27 cellular contexts compared by ENCODE assay signal in genomic region chr5:79499640-79500273, GRCh38.
"Had no signal": no experiment of that assay in that cellular context is flagged by ENCODE, and none has a peak within 500 bp of the region (broad histone marks: within the 10 kb centered on the region; RNA-seq: fewer than 3 reads in every experiment).

No MANE protein-coding gene starts in this region.

- H3K4me1 Mint-ChIP-seq: activated naive CD4-positive, alpha-beta T cell treated with anti-CD3 and anti-CD28 coated beads, Interleukin-2, amount 10 ng/mL, durations not matched to agents 7 days and 5 days; memory B cell had no signal

- H3K9me3 ChIP-seq: ascending aorta, esophagus squamous epithelium, left lung, prostate gland, right atrium auricular region, vagina had no signal

- H3K4me3 Mint-ChIP-seq: activated CD4-positive, alpha-beta T cell treated with anti-CD3 and anti-CD28 coated beads, Interleukin-2, amount 10 ng/mL, durations not matched to agents 24 days and 14 days; activated CD8-positive, alpha-beta T cell treated with anti-CD3 and anti-CD28 coated beads, Interleukin-2, amount 10 ng/mL, durations not matched to agents 7 days and 5 days; activated naive CD4-positive, alpha-beta T cell treated with anti-CD3 and anti-CD28 coated beads, Interleukin-2, amount 10 ng/mL, durations not matched to agents 7 days and 5 days; activated naive CD8-positive, alpha-beta T cell treated with anti-CD3 and anti-CD28 coated beads, Interleukin-2, amount 50 U/mL, for 24 hours; activated T-cell treated with anti-CD3 and anti-CD28 coated beads, Interleukin-2, amount 50 U/mL, for 24 hours; memory B cell; naive thymus-derived CD4-positive, alpha-beta T cell; neural progenitor cell had no signal

- H3K4me3 ChIP-seq: ascending aorta, esophagus squamous epithelium, left lung, neural progenitor cell, prostate gland, right atrium auricular region, vagina had no signal

- H3K27ac ChIP-seq: ascending aorta, esophagus squamous epithelium, foreskin keratinocyte, left lung, neural progenitor cell, prostate gland, vagina had no signal

- H3K4me1 ChIP-seq: ascending aorta, esophagus squamous epithelium, left lung, neural progenitor cell, prostate gland, vagina had no signal

- DNase-seq: activated CD4-positive, alpha-beta T cell treated with anti-CD3 and anti-CD28 coated beads, Interleukin-2, amount 10 ng/mL, durations not matched to agents 24 days and 14 days; activated CD4-positive, CD25-positive, alpha-beta regulatory T cell; activated CD8-positive, alpha-beta T cell treated with anti-CD3 and anti-CD28 coated beads, Interleukin-2, amount 10 ng/mL, durations not matched to agents 7 days and 5 days; activated effector memory CD4-positive, alpha-beta T cell treated with Interleukin-2 at 50 U/mL for 16 hours; activated naive CD4-positive, alpha-beta T cell treated with anti-CD3 and anti-CD28 coated beads, Interleukin-2, amount 10 ng/mL, durations not matched to agents 7 days and 5 days; activated naive CD8-positive, alpha-beta T cell treated with anti-CD3 and anti-CD28 coated beads, Interleukin-2, amount 50 U/mL, for 24 hours; activated T-cell treated with anti-CD3 and anti-CD28 coated beads, Interleukin-2, amount 50 U/mL, for 24 hours; effector CD8-positive, alpha-beta T cell; esophagus squamous epithelium; glutamatergic neuron; hypothalamus; kidney; left lung; naive thymus-derived CD4-positive, alpha-beta T cell; small intestine; stimulated activated CD4-positive, alpha-beta T cell treated with anti-CD3 and anti-CD28 coated beads, Interleukin-15, amount 100 ng/mL, for 24 hours; stimulated activated CD4-positive, alpha-beta T cell treated with anti-CD3 and anti-CD28 coated beads, Interleukin-2, amount 100 ng/mL, for 48 hours; stimulated activated naive CD8-positive, alpha-beta T cell treated with anti-CD3 and anti-CD28 coated beads, Interleukin-15, amount 100 ng/mL, for 72 hours; T-helper 1 cell; T-helper 9 cell had no signal

- H3K27me3 ChIP-seq: ascending aorta, esophagus squamous epithelium, foreskin keratinocyte, left lung, neural progenitor cell, right atrium auricular region, vagina had no signal

- H3K4me2 ChIP-seq: neural progenitor cell had no signal

- H2AFZ ChIP-seq: neural progenitor cell had no signal

- H3K36me3 Mint-ChIP-seq: activated naive CD4-positive, alpha-beta T cell treated with anti-CD3 and anti-CD28 coated beads, Interleukin-2, amount 10 ng/mL, durations not matched to agents 7 days and 5 days; memory B cell had no signal

- H3K9me3 Mint-ChIP-seq: activated CD4-positive, alpha-beta T cell treated with anti-CD3 and anti-CD28 coated beads, Interleukin-2, amount 10 ng/mL, durations not matched to agents 24 days and 14 days; activated naive CD4-positive, alpha-beta T cell treated with anti-CD3 and anti-CD28 coated beads, Interleukin-2, amount 10 ng/mL, durations not matched to agents 7 days and 5 days; activated naive CD8-positive, alpha-beta T cell treated with anti-CD3 and anti-CD28 coated beads, Interleukin-2, amount 50 U/mL, for 24 hours; activated T-cell treated with anti-CD3 and anti-CD28 coated beads, Interleukin-2, amount 50 U/mL, for 24 hours; memory B cell; naive thymus-derived CD4-positive, alpha-beta T cell; neural progenitor cell; stimulated activated naive CD8-positive, alpha-beta T cell treated with anti-CD3 and anti-CD28 coated beads, Interleukin-15, amount 100 ng/mL, for 72 hours had no signal

- H3K9ac ChIP-seq: neural progenitor cell had no signal

- H3K36me3 ChIP-seq: ascending aorta, esophagus squamous epithelium, left lung, neural progenitor cell, prostate gland, right atrium auricular region, vagina had no signal

- ATAC-seq: activated CD8-positive, alpha-beta T cell treated with anti-CD3 and anti-CD28 coated beads, Interleukin-2, amount 10 ng/mL, durations not matched to agents 7 days and 5 days; activated naive CD8-positive, alpha-beta T cell treated with anti-CD3 and anti-CD28 coated beads, Interleukin-2, amount 50 U/mL, for 24 hours; foreskin keratinocyte; left lung; naive thymus-derived CD4-positive, alpha-beta T cell; stimulated activated naive CD8-positive, alpha-beta T cell treated with anti-CD3 and anti-CD28 coated beads, Interleukin-15, amount 100 ng/mL, for 72 hours had no signal

- H3K27ac Mint-ChIP-seq: activated CD4-positive, alpha-beta T cell treated with anti-CD3 and anti-CD28 coated beads, Interleukin-2, amount 10 ng/mL, durations not matched to agents 24 days and 14 days; activated CD8-positive, alpha-beta T cell treated with anti-CD3 and anti-CD28 coated beads, Interleukin-2, amount 10 ng/mL, durations not matched to agents 7 days and 5 days; activated naive CD4-positive, alpha-beta T cell treated with anti-CD3 and anti-CD28 coated beads, Interleukin-2, amount 10 ng/mL, durations not matched to agents 7 days and 5 days; activated naive CD8-positive, alpha-beta T cell treated with anti-CD3 and anti-CD28 coated beads, Interleukin-2, amount 50 U/mL, for 24 hours; activated T-cell treated with anti-CD3 and anti-CD28 coated beads, Interleukin-2, amount 50 U/mL, for 24 hours; memory B cell; naive thymus-derived CD4-positive, alpha-beta T cell; neural progenitor cell; stimulated activated naive CD8-positive, alpha-beta T cell treated with anti-CD3 and anti-CD28 coated beads, Interleukin-15, amount 100 ng/mL, for 72 hours had no signal
